In the genomic region with DNA sequence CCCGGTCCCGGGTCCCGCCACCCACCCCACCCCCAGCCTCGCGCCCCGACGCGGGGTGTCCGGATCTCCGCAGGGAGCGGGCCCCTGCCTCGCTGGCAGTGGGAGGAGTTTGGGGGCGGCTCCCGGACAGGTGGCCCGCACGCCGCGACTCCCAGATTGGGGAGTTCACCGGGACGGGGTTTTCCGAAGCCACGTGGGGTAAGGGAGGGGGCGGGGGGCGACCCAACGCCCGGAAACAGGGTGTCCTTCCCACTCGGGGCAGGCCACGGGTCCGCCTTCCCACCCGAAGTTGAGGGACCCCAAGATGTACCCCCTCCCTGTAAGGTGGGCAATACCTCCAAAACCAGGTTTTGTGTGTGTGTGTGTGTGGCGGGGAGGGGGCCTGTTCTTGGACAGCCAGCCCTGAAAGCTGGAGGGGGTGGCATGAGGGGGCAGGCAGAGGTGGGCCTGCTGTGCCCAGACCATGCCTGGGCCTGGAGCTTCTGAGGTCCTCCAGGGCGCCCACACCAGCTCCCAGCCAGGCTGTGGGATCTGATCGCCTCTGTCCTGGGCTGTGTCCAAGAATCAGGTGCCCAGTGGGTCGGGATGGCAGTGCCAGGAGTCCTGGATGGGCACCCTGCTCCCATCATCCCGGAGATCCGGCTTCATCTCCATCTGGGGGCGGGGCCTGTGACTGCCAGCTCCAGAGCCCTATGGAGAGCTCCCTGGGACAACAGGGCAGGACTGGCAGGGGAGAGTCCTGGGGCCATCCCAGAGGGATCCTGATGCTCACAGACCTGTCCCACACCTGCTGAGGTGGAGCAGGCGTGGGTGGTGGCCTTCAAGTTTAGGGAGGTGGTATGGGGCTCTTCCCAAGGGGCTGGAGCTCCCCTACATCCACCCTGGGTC, we compare ENCODE assay signal across 8 cellular contexts. TPM values are rescaled to one million over a fixed set of nuclear protein-coding genes. Genes with fewer than 3 reads are reported as not detected.
DNase-seq lines count a peak whose midpoint lies in the region; ATAC-seq and TF ChIP-seq lines count a peak whose summit lies in the region.

No MANE protein-coding gene starts in this region.

- intact Hi-C loops in dorsolateral prefrontal cortex (cut with DNase I) = loop anchor here (2.0 to 5.0 kb wide), 2 partner anchors 37 to 56 kb away; a partner anchor contains a TSS

- H3K4me3 ChIP-seq in CD4-positive, CD25-positive, alpha-beta regulatory T cell (ENCODE audit: low read depth, low read length) = no peak overlapping the region
- peak overlapping the region; percentile 87 for H3K4me3 ChIP-seq in Loucy (ENCODE audit: low read length, poor library complexity, severe bottlenecking)
- H3K4me3 ChIP-seq in dorsolateral prefrontal cortex = peak overlapping the region; percentile 47 to 96 (median 73)
- peak overlapping the region; percentile 69 for H3K4me3 ChIP-seq in lung

- peaks cover 15% of the 10 kb centered on the region for H3K36me3 Mint-ChIP-seq in CD4-positive, CD25-positive, alpha-beta regulatory T cell
- H3K36me3 Mint-ChIP-seq in activated CD4-positive, alpha-beta T cell treated with anti-CD3 and anti-CD28 coated beads, Interleukin-2, amount 10 ng/mL, durations not matched to agents 7 days and 5 days (ENCODE audit: low read depth) = peaks cover 19% of the 10 kb centered on the region

- H3F3A ChIP-seq in Loucy (ENCODE audit: low read depth) = no peaks in the 10 kb centered on the region

- H3K9me2 ChIP-seq in Loucy (replicated peaks; ENCODE audit: low read depth, low read length) = no peaks in the 10 kb centered on the region

- CTCF ChIA-PET in activated CD4-positive, alpha-beta T cell treated with anti-CD3 and anti-CD28 coated beads, Interleukin-2, amount 10 ng/mL, durations not matched to agents 7 days and 5 days (lab: Charles Lee) = interaction anchor here (0.6 to 1.4 kb wide), 5 partner anchors 10 to 606 kb away, joined by 3 read pairs; no protein-coding TSS in a partner anchor

- peaks cover 6 to 47% (median 24%) of the 10 kb centered on the region in 4 donors for H3K4me1 Mint-ChIP-seq in CD4-positive, CD25-positive, alpha-beta regulatory T cell
- peaks cover 42% of the 10 kb centered on the region for H3K4me1 Mint-ChIP-seq in activated CD4-positive, alpha-beta T cell treated with anti-CD3 and anti-CD28 coated beads, Interleukin-2, amount 10 ng/mL, durations not matched to agents 7 days and 5 days

- POLR2A ChIA-PET in activated CD4-positive, alpha-beta T cell treated with anti-CD3 and anti-CD28 coated beads, Interleukin-2, amount 10 ng/mL, durations not matched to agents 7 days and 5 days (lab: Charles Lee) = no interaction called here

- H3K4me2 ChIP-seq in Loucy (ENCODE audit: low read depth, low read length, poor library complexity, severe bottlenecking) = peak overlapping the region; percentile 68

- DNase-seq in CD4-positive, CD25-positive, alpha-beta regulatory T cell = peak in 1 of 3 donors; percentile 63
- DNase-seq in activated CD4-positive, alpha-beta T cell treated with anti-CD3 and anti-CD28 coated beads, Interleukin-2, amount 10 ng/mL, durations not matched to agents 7 days and 5 days = peak; percentile 49
- DNase-seq in dorsolateral prefrontal cortex (peak; percentile 50 to 79 (median 74)), lung (ENCODE audit: low spot score) (peak; percentile 67), NCI-H2107 treated with DMSO at 0.1 percent for 48 hours (lab: John Stamatoyannopoulos, UW; ENCODE audit: unreplicated experiment) (no peak)
- DNase-seq in stimulated activated CD8-positive, alpha-beta memory T cell treated with anti-CD3 and anti-CD28 coated beads, Interleukin-2, amount 100 ng/mL, for 48 hours (ENCODE audit: low read depth in 2 of 2) = peak; percentile 44 to 52

- H3K4me3 Mint-ChIP-seq in CD4-positive, CD25-positive, alpha-beta regulatory T cell = peak overlapping the region; percentile 78 to 88 (median 86)
- H3K4me3 Mint-ChIP-seq in activated CD4-positive, alpha-beta T cell treated with anti-CD3 and anti-CD28 coated beads, Interleukin-2, amount 10 ng/mL, durations not matched to agents 7 days and 5 days = peak overlapping the region; percentile 69

- no peaks in the 10 kb centered on the region for H3K9me3 ChIP-seq in CD4-positive, CD25-positive, alpha-beta regulatory T cell (ENCODE audit: control insufficient read depth in 2 of 2, low read length in 2 of 2)
- no peaks in the 10 kb centered on the region for H3K9me3 ChIP-seq in Loucy (ENCODE audit: insufficient read depth, low read depth, low read length)
- H3K9me3 ChIP-seq in lung (ENCODE audit: control insufficient read depth in 2 of 2, insufficient read depth in 1 of 2, low read length in 1 of 2) = no peaks in the 10 kb centered on the region

- peaks cover 49% of the 10 kb centered on the region for H3K4me1 ChIP-seq in CD4-positive, CD25-positive, alpha-beta regulatory T cell (ENCODE audit: control insufficient read depth, insufficient read depth, low read length, poor library complexity, severe bottlenecking)
- H3K4me1 ChIP-seq in Loucy (ENCODE audit: insufficient read depth, low read length, poor library complexity, severe bottlenecking) = peaks cover 18% of the 10 kb centered on the region
- peaks cover 0 to 33% of the 10 kb centered on the region in 2 donors for H3K4me1 ChIP-seq in lung (ENCODE audit: control insufficient read depth in 2 of 2, insufficient read depth in 2 of 2, low read length in 2 of 2)

- 7 to 15% methylated on average over 28 to 38 of the region's 38 CpGs for WGBS in lung, 2 donors

- no peak for TF ChIP-seq CTCF in Loucy (conservative IDR thresholded peaks at IDR 0.05; ENCODE audit: low read length)
- TF ChIP-seq CTCF in dorsolateral prefrontal cortex (IDR thresholded peaks at IDR 0.05 in 54 of 56, conservative IDR thresholded peaks at IDR 0.05 in 2 of 56; ENCODE audit: low read depth in 1 of 56, partially characterized antibody in 56 of 56) = no peak
- no peak for TF ChIP-seq CTCF in lung (IDR thresholded peaks at IDR 0.05; ENCODE audit: control extremely low read depth, extremely low read depth)

- peaks cover 0 to 2% (median 0%) of the 10 kb centered on the region in 7 donors for H3K9me3 Mint-ChIP-seq in CD4-positive, CD25-positive, alpha-beta regulatory T cell
- H3K9me3 Mint-ChIP-seq in activated CD4-positive, alpha-beta T cell treated with anti-CD3 and anti-CD28 coated beads, Interleukin-2, amount 10 ng/mL, durations not matched to agents 7 days and 5 days = no peaks in the 10 kb centered on the region

- H3K27me3 Mint-ChIP-seq in CD4-positive, CD25-positive, alpha-beta regulatory T cell = no peaks in the 10 kb centered on the region
- no peaks in the 10 kb centered on the region for H3K27me3 Mint-ChIP-seq in activated CD4-positive, alpha-beta T cell treated with anti-CD3 and anti-CD28 coated beads, Interleukin-2, amount 10 ng/mL, durations not matched to agents 7 days and 5 days

- no peaks in the 10 kb centered on the region for H3K27me3 ChIP-seq in CD4-positive, CD25-positive, alpha-beta regulatory T cell (ENCODE audit: control insufficient read depth, insufficient read depth, low read length)
- H3K27me3 ChIP-seq in Loucy (ENCODE audit: insufficient read depth, low read length, poor library complexity, severe bottlenecking) = no peaks in the 10 kb centered on the region
- no peaks in the 10 kb centered on the region for H3K27me3 ChIP-seq in dorsolateral prefrontal cortex
- no peaks in the 10 kb centered on the region for H3K27me3 ChIP-seq in lung (ENCODE audit: control insufficient read depth, insufficient read depth)

- H2AFZ ChIP-seq in Loucy (ENCODE audit: low read length) = peak overlapping the region; percentile 55; the same call in 1 of the 2 replicates

- H3K36me3 ChIP-seq in CD4-positive, CD25-positive, alpha-beta regulatory T cell (ENCODE audit: control insufficient read depth, insufficient read depth, low read length) = peaks cover 3% of the 10 kb centered on the region
- H3K36me3 ChIP-seq in Loucy (ENCODE audit: insufficient read depth, low read length) = peaks cover 3% of the 10 kb centered on the region; the same call in 1 of the 2 replicates
- peaks cover 0 to 12% of the 10 kb centered on the region in 2 donors for H3K36me3 ChIP-seq in lung (ENCODE audit: control insufficient read depth in 2 of 2, insufficient read depth in 2 of 2, low read length in 2 of 2)

- H3K9ac ChIP-seq in Loucy (ENCODE audit: low read depth, low read length, poor library complexity, severe bottlenecking) = peak overlapping the region; percentile 73

- peak in 1 of 2 donors; percentile 6 for ATAC-seq in CD4-positive, CD25-positive, alpha-beta regulatory T cell (ENCODE audit: low read depth in 2 of 2)
- peak; percentile 19 for ATAC-seq in GM19467 (IDR thresholded peaks at IDR 0.05; ENCODE audit: unreplicated experiment)
- no peak for ATAC-seq in lung (ENCODE audit: insufficient read depth, low FRiP score)

- H3K79me2 ChIP-seq in Loucy (ENCODE audit: insufficient read depth, low read length) = no peaks in the 10 kb centered on the region; the same call in 1 of the 2 replicates

- H3K27ac Mint-ChIP-seq in CD4-positive, CD25-positive, alpha-beta regulatory T cell = peak overlapping the region; percentile 20 to 79 (median 78)
- peak overlapping the region; percentile 31 for H3K27ac Mint-ChIP-seq in activated CD4-positive, alpha-beta T cell treated with anti-CD3 and anti-CD28 coated beads, Interleukin-2, amount 10 ng/mL, durations not matched to agents 7 days and 5 days

- peaks cover 15% of the 10 kb centered on the region for H4K20me1 ChIP-seq in Loucy (ENCODE audit: insufficient read depth, low read length, poor library complexity, severe bottlenecking)

- H3K27ac ChIP-seq in CD4-positive, CD25-positive, alpha-beta regulatory T cell (ENCODE audit: insufficient read depth, low read length, poor library complexity, severe bottlenecking) = peak overlapping the region; percentile 82
- H3K27ac ChIP-seq in dorsolateral prefrontal cortex (peak overlapping the region; percentile 44 to 95 (median 89)), lung (ENCODE audit: low read depth in 1 of 2, low read length in 1 of 2) (peak overlapping the region; percentile 91 to 94)

RNA-seq across cellular contexts. Expression of a gene that starts 0.8 kb away (rescaled TPM):
- total RNA-seq in CD4-positive, CD25-positive, alpha-beta regulatory T cell = 58.5 TPM
- polyA plus RNA-seq in CD4-positive, CD25-positive, alpha-beta regulatory T cell = 100 to 1,000 TPM; 156 to 180 (median 170) TPM
- 10 to 100 TPM; 49.7 to 57.6 TPM for total RNA-seq in activated CD4-positive, alpha-beta T cell treated with anti-CD3 and anti-CD28 coated beads, Interleukin-2, amount 10 ng/mL, durations not matched to agents 7 days and 5 days
- total RNA-seq in dorsolateral prefrontal cortex (100 to 1,000 TPM in 3 of 120 experiments, 10 to 100 TPM in 117; 19.6 to 122 (median 45.6) TPM), lung (100 to 1,000 TPM; 111 to 188 TPM)
- 100 to 1,000 TPM; 188 to 212 TPM for polyA plus RNA-seq in lung

RNA-seq across cellular contexts. Expression of a gene that starts 17.7 kb away (rescaled TPM):
- 3.2 TPM for total RNA-seq in CD4-positive, CD25-positive, alpha-beta regulatory T cell
- polyA plus RNA-seq in CD4-positive, CD25-positive, alpha-beta regulatory T cell = 10 to 100 TPM; 12.4 to 33.8 (median 15.0) TPM
- total RNA-seq in activated CD4-positive, alpha-beta T cell treated with anti-CD3 and anti-CD28 coated beads, Interleukin-2, amount 10 ng/mL, durations not matched to agents 7 days and 5 days = 100 to 1,000 TPM; 121 to 136 TPM
- total RNA-seq in dorsolateral prefrontal cortex (1 to 10 TPM in 109 of 120 experiments, under 1 TPM in 11; 0.55 to 5.6 (median 1.9) TPM), lung (1 to 10 TPM; 7.9 to 9.2 TPM)
- polyA plus RNA-seq in lung = 10 to 100 TPM; 11.5 to 14.9 TPM

RNA-seq across cellular contexts. Expression of a gene that starts 18.0 kb away (rescaled TPM):
- 3.5 TPM for total RNA-seq in CD4-positive, CD25-positive, alpha-beta regulatory T cell
- 1 to 10 TPM; 1.8 to 5.5 (median 2.6) TPM for polyA plus RNA-seq in CD4-positive, CD25-positive, alpha-beta regulatory T cell
- 10 to 100 TPM; 16.8 to 17.0 TPM for total RNA-seq in activated CD4-positive, alpha-beta T cell treated with anti-CD3 and anti-CD28 coated beads, Interleukin-2, amount 10 ng/mL, durations not matched to agents 7 days and 5 days
- total RNA-seq in dorsolateral prefrontal cortex (100 to 1,000 TPM in 13 of 120 experiments, 10 to 100 TPM in 107; 32.6 to 162 (median 68.4) TPM), lung (10 to 100 TPM; 33.7 to 34.9 TPM)
- 10 to 100 TPM; 24.6 to 35.4 TPM for polyA plus RNA-seq in lung

RNA-seq across cellular contexts. Expression of a gene that starts 23.0 kb away (rescaled TPM):
- not detected for total RNA-seq in CD4-positive, CD25-positive, alpha-beta regulatory T cell
- polyA plus RNA-seq in CD4-positive, CD25-positive, alpha-beta regulatory T cell = not detected
- not detected for total RNA-seq in activated CD4-positive, alpha-beta T cell treated with anti-CD3 and anti-CD28 coated beads, Interleukin-2, amount 10 ng/mL, durations not matched to agents 7 days and 5 days
- total RNA-seq in dorsolateral prefrontal cortex = 1 to 10 TPM in 2 of 120 experiments, under 1 TPM in 9, not detected in 109; 0.18 to 1.9 (median 0.31) TPM
- 1 to 10 TPM in 1 of 2 donors, not detected in 1; 2.8 TPM for total RNA-seq in lung
- polyA plus RNA-seq in lung = under 1 TPM; 0.05 to 0.20 TPM

RNA-seq across cellular contexts. Expression of a gene that starts 38.6 kb away (rescaled TPM):
- 454 TPM for total RNA-seq in CD4-positive, CD25-positive, alpha-beta regulatory T cell
- polyA plus RNA-seq in CD4-positive, CD25-positive, alpha-beta regulatory T cell = 10 to 100 TPM; 61.8 to 82.0 (median 74.8) TPM
- total RNA-seq in activated CD4-positive, alpha-beta T cell treated with anti-CD3 and anti-CD28 coated beads, Interleukin-2, amount 10 ng/mL, durations not matched to agents 7 days and 5 days = 100 to 1,000 TPM; 331 to 364 TPM
- total RNA-seq in dorsolateral prefrontal cortex (10 to 100 TPM in 18 of 120 experiments, 1 to 10 TPM in 101, under 1 TPM in 1; 0.90 to 20.9 (median 6.7) TPM), lung (10 to 100 TPM; 15.5 to 28.1 TPM)
- 10 to 100 TPM; 15.7 to 21.2 TPM for polyA plus RNA-seq in lung

Comparison
In these comparisons a context has a peak if more than half of its experiments do, and no peak if none do; other contexts are left out.
1. RNA of a gene that starts 17.7 kb away (total RNA-seq): 121 to 136 TPM in activated CD4-positive, alpha-beta T cell treated with anti-CD3 and anti-CD28 coated beads, Interleukin-2, amount 10 ng/mL, durations not matched to agents 7 days and 5 days; 7.9 to 9.2 TPM in lung, 3.2 TPM in CD4-positive, CD25-positive, alpha-beta regulatory T cell (single experiment) and 0.55 to 5.6 TPM in dorsolateral prefrontal cortex; every median in the first group is over 10 times any median in the second.
2. Peak in every context shown above with its lines, with median percentiles within 50 percentile points of each other: H3K27ac ChIP-seq.